8 cellular contexts compared by ENCODE assay signal in genomic region chr20:5674176-5674660, GRCh38.
DNase-seq lines count a peak whose midpoint lies in the region; ATAC-seq lines count a peak whose summit lies in the region.

No MANE protein-coding gene starts in this region.

- H3K27me3 Mint-ChIP-seq in activated T-cell treated with anti-CD3 and anti-CD28 coated beads, Interleukin-2, amount 50 U/mL, for 24 hours, result no peaks in the 10 kb centered on the region

- H3K4me3 Mint-ChIP-seq in activated T-cell treated with anti-CD3 and anti-CD28 coated beads, Interleukin-2, amount 50 U/mL, for 24 hours, result peak overlapping the region; percentile 36

- peak; percentile 93 for ATAC-seq in GM18858 (IDR thresholded peaks at IDR 0.05; ENCODE audit: unreplicated experiment)
- peak; percentile 82 for ATAC-seq in GM21786 (IDR thresholded peaks at IDR 0.05; ENCODE audit: unreplicated experiment)

- DNase-seq in Kasumi-1 (lab: John Stamatoyannopoulos, UW), result peak; percentile 93 to 96
- DNase-seq in activated T-cell treated with anti-CD3 and anti-CD28 coated beads, Interleukin-2, amount 50 U/mL, for 24 hours, result no peak
- peak; percentile 24 for DNase-seq in stimulated activated CD4-positive, alpha-beta T cell treated with anti-CD3 and anti-CD28 coated beads, Interleukin-2, amount 100 ng/mL, for 4 hours (ENCODE audit: low read depth)
- DNase-seq in DMS79 treated with DMSO at 0.1 percent for 48 hours (lab: John Stamatoyannopoulos, UW), result no peak
- no peak for DNase-seq in NCI-H526 treated with DMSO at 0.1 percent for 48 hours (lab: John Stamatoyannopoulos, UW)
- DNase-seq in activated gamma-delta T cell (lab: John Stamatoyannopoulos, UW), result no peak

- no peaks in the 10 kb centered on the region for H3K36me3 Mint-ChIP-seq in activated T-cell treated with anti-CD3 and anti-CD28 coated beads, Interleukin-2, amount 50 U/mL, for 24 hours (ENCODE audit: low read depth)

- H3K27ac Mint-ChIP-seq in activated T-cell treated with anti-CD3 and anti-CD28 coated beads, Interleukin-2, amount 50 U/mL, for 24 hours, result peak overlapping the region; percentile 89

- H3K9me3 Mint-ChIP-seq in activated T-cell treated with anti-CD3 and anti-CD28 coated beads, Interleukin-2, amount 50 U/mL, for 24 hours, result no peaks in the 10 kb centered on the region

- peaks cover 18% of the 10 kb centered on the region for H3K4me1 Mint-ChIP-seq in activated T-cell treated with anti-CD3 and anti-CD28 coated beads, Interleukin-2, amount 50 U/mL, for 24 hours (ENCODE audit: low read depth)

Comparison
In these comparisons a context has a peak if more than half of its experiments do, and no peak if none do; other contexts are left out.
1. DNase-seq: peak in Kasumi-1 (2 of 2) and stimulated activated CD4-positive, alpha-beta T cell treated with anti-CD3 and anti-CD28 coated beads, Interleukin-2, amount 100 ng/mL, for 4 hours (single experiment); none in activated T-cell treated with anti-CD3 and anti-CD28 coated beads, Interleukin-2, amount 50 U/mL, for 24 hours (single experiment), DMS79 treated with DMSO at 0.1 percent for 48 hours (single experiment), NCI-H526 treated with DMSO at 0.1 percent for 48 hours (single experiment) and activated gamma-delta T cell (single experiment).